Comparison of ENCODE assay signal across 14 cellular contexts in the genomic region with DNA sequence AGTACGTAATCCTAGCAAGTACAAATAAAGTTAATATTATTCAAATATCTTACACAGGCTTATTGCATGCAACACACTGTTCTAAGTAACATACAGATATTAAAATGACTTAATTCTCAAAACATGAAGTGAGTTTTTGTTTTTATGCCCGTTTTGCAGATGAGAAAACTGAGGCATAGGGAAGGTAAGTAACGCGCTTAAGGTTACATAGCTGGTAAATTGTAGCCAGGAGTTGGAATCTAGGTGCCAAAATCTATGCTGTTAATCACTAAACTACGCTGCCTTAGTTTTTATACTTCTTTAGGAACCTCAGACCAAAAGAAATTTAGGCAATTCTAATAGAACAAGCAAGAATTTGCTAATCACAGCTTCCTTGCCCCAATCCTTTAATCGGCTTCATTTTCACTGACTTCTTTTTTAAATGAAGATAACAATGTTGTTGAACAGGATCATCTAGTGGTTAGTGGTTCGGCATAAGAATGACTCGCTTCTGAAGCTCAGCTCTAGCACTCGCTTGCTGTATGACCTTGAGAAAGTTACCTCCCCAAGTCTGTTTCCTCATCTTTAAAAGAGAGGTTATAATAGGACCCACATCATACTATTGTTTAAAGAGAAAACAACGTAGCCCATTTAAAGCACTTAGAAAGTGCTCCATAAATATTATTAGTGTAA.
"Had no signal": no experiment of that assay in that cellular context is flagged by ENCODE, and none has a peak within 500 bp of the region (broad histone marks: within the 10 kb centered on the region; RNA-seq: fewer than 3 reads in every experiment).

No MANE protein-coding gene starts in this region.

- H3K4me3 ChIP-seq: body of pancreas, right atrium auricular region, spleen, transverse colon had no signal

- H3K9me3 ChIP-seq: body of pancreas, esophagus muscularis mucosa, right atrium auricular region, spleen, transverse colon had no signal

- ATAC-seq: body of pancreas; stimulated activated naive B cell treated with anti-CD40 and anti-IgM and Interleukin-4, amounts not matched to agents 10 μg/mL and 1 μg/mL and 100 μg/mL, for 72 hours had no signal

- H3K27ac ChIP-seq: body of pancreas, esophagus muscularis mucosa, right atrium auricular region, spleen, transverse colon had no signal

- DNase-seq: activated CD4-positive, alpha-beta T cell treated with anti-CD3 and anti-CD28 coated beads, Interleukin-2, amount 50 U/mL, for 1 hour; activated effector memory CD4-positive, alpha-beta T cell treated with Interleukin-2 at 50 U/mL for 16 hours; activated T-cell treated with anti-CD3 and anti-CD28 coated beads, Interleukin-2, amount 50 U/mL, for 1 hour; amniotic stem cell; body of pancreas; cerebellar nuclear complex; dorsolateral prefrontal cortex; glutamatergic neuron; spleen; stimulated activated CD4-positive, alpha-beta T cell treated with anti-CD3 and anti-CD28 coated beads, Interleukin-1b, Interleukin-23, amount 100 ng/mL, for 48 hours; stimulated activated naive B cell treated with anti-CD40 and anti-IgM and Interleukin-4, amounts not matched to agents 10 μg/mL and 1 μg/mL and 100 μg/mL, for 72 hours; transverse colon had no signal

- H3K36me3 ChIP-seq: esophagus muscularis mucosa, right atrium auricular region, spleen, transverse colon had no signal
